Comparison of ENCODE assay signal across 9 cellular contexts in genomic region chr5:179908528-179908927, GRCh38. TPM values are rescaled to one million over a fixed set of nuclear protein-coding genes. Genes with fewer than 3 reads are reported as not detected.
DNase-seq lines count a peak whose midpoint lies in the region; ATAC-seq and TF ChIP-seq lines count a peak whose summit lies in the region.
"Had no signal": no experiment of that assay in that cellular context is flagged by ENCODE, and none has a peak within 500 bp of the region (broad histone marks: within the 10 kb centered on the region; RNA-seq: fewer than 3 reads in every experiment).

No MANE protein-coding gene starts in this region.

- no peaks in the 10 kb centered on the region for H3K27me3 ChIP-seq in adipocyte (replicated peaks; ENCODE audit: control insufficient read depth, insufficient read depth, low read length)
- H3K27me3 ChIP-seq in right lobe of liver, result no peaks in the 10 kb centered on the region
- H3K27me3 ChIP-seq in tibial nerve, result no peaks in the 10 kb centered on the region
- H3K27me3 ChIP-seq: SJSA1 had no signal

- 75% methylated on average over 6 of the region's 16 CpGs for WGBS in right lobe of liver (ENCODE audit: insufficient coverage, low coverage, low lambda C conversion rate, missing lambda C conversion rate)
- 74 to 78% methylated on average over 11 to 14 of the region's 16 CpGs for WGBS in tibial nerve, 2 donors

- TF ChIP-seq CTCF in right lobe of liver (IDR thresholded peaks at IDR 0.05), result no peak
- TF ChIP-seq CTCF in tibial nerve (IDR thresholded peaks at IDR 0.05), result peak in 1 of 5 experiments; percentile 18

- CTCF ChIA-PET in activated naive CD4-positive, alpha-beta T cell treated with anti-CD3 and anti-CD28 coated beads for 36 hours (lab: Charles Lee), result interaction anchor here (0.6 to 1.5 kb wide), 6 partner anchors 15 to 168 kb away, joined by 3 to 7 read pairs (median 4); no protein-coding TSS in a partner anchor

- peak overlapping the region; percentile 85 for H3K9ac ChIP-seq in adipocyte (ENCODE audit: low read length)

- peak overlapping the region; percentile 77 for H3K4me3 Mint-ChIP-seq in activated naive CD4-positive, alpha-beta T cell treated with anti-CD3 and anti-CD28 coated beads for 36 hours

- DNase-seq in activated naive CD4-positive, alpha-beta T cell treated with anti-CD3 and anti-CD28 coated beads for 36 hours, result no peak
- no peak for DNase-seq in activated naive CD4-positive, alpha-beta T cell (lab: John Stamatoyannopoulos, UW)
- DNase-seq in adipocyte (ENCODE audit: low read depth) (no peak), right lobe of liver (peak in 1 of 3 donors; percentile 40), tibial nerve (ENCODE audit: low spot score in 2 of 2) (no peak)
- no peak for DNase-seq in central memory CD4-positive, alpha-beta T cell

- H3K9me3 Mint-ChIP-seq in activated naive CD4-positive, alpha-beta T cell treated with anti-CD3 and anti-CD28 coated beads for 36 hours, result no peaks in the 10 kb centered on the region

- H3K4me1 ChIP-seq in adipocyte (ENCODE audit: control insufficient read depth, insufficient read depth, low read length), result peaks cover 12% of the 10 kb centered on the region
- peaks cover 0 to 15% (median 0%) of the 10 kb centered on the region in 4 donors for H3K4me1 ChIP-seq in right lobe of liver
- peaks cover 0 to 35% (median 14%) of the 10 kb centered on the region in 4 donors for H3K4me1 ChIP-seq in tibial nerve

- intact Hi-C loops in activated naive CD4-positive, alpha-beta T cell treated with anti-CD3 and anti-CD28 coated beads for 36 hours (cut with micrococcal nuclease), result loop anchor here (1.0 to 5.0 kb wide), 3 partner anchors 106 to 164 kb away; partner anchors contain the start of gene RNF130
- intact Hi-C loops in right lobe of liver (cut with DNase I), result no loop called here

- H3K9me3 ChIP-seq in adipocyte (ENCODE audit: control insufficient read depth, low read length) (no peaks in the 10 kb centered on the region), right lobe of liver (no peaks in the 10 kb centered on the region), tibial nerve (no peaks in the 10 kb centered on the region)

- peak overlapping the region in 2 of 3 donors; percentile 47 to 55 for H3K27ac ChIP-seq in right lobe of liver
- peak overlapping the region; percentile 50 to 88 (median 80) for H3K27ac ChIP-seq in tibial nerve
- H3K27ac ChIP-seq: SJSA1 had no signal

- ATAC-seq in right lobe of liver (peak in 1 of 4 donors; percentile 11), GM21360 (IDR thresholded peaks at IDR 0.05; ENCODE audit: unreplicated experiment) (no peak), GM18519 (IDR thresholded peaks at IDR 0.05; ENCODE audit: low FRiP score, unreplicated experiment) (no peak)

- H3K27ac Mint-ChIP-seq in activated naive CD4-positive, alpha-beta T cell treated with anti-CD3 and anti-CD28 coated beads for 36 hours, result no peak overlapping the region

- H3K36me3 Mint-ChIP-seq in activated naive CD4-positive, alpha-beta T cell treated with anti-CD3 and anti-CD28 coated beads for 36 hours (ENCODE audit: low read depth), result peaks cover 7% of the 10 kb centered on the region

- H3K4me3 ChIP-seq in adipocyte (ENCODE audit: low read length) (peak overlapping the region; percentile 79), right lobe of liver (peak overlapping the region in 2 of 3 donors; percentile 65 to 71), tibial nerve (peak overlapping the region in 3 of 4 donors; percentile 45 to 77 (median 59))

- TF ChIP-seq EP300 in tibial nerve (IDR thresholded peaks at IDR 0.05), result no peak

- H3K36me3 ChIP-seq in adipocyte (ENCODE audit: control insufficient read depth, insufficient read depth, low read length, severe bottlenecking), result peaks cover 10% of the 10 kb centered on the region
- peaks cover 0 to 5% (median 0%) of the 10 kb centered on the region in 4 donors for H3K36me3 ChIP-seq in right lobe of liver
- peaks cover 0 to 13% (median 0%) of the 10 kb centered on the region in 3 donors for H3K36me3 ChIP-seq in tibial nerve

- no peaks in the 10 kb centered on the region for H3K27me3 Mint-ChIP-seq in activated naive CD4-positive, alpha-beta T cell treated with anti-CD3 and anti-CD28 coated beads for 36 hours (ENCODE audit: low read depth)

- TF ChIP-seq POLR2A in right lobe of liver (IDR thresholded peaks at IDR 0.05) (no peak), tibial nerve (IDR thresholded peaks at IDR 0.05) (no peak)

- H3K4me1 Mint-ChIP-seq in activated naive CD4-positive, alpha-beta T cell treated with anti-CD3 and anti-CD28 coated beads for 36 hours (ENCODE audit: low read depth), result peaks cover 11% of the 10 kb centered on the region

RNA-seq across cellular contexts. Expression of gene TBC1D9B, which starts 0.8 kb away (rescaled TPM):
- 10 to 100 TPM; 40.2 to 40.4 TPM for total RNA-seq in activated naive CD4-positive, alpha-beta T cell treated with anti-CD3 and anti-CD28 coated beads for 36 hours
- total RNA-seq in right lobe of liver, result 10 to 100 TPM; 58.7 to 81.9 (median 69.5) TPM
- total RNA-seq in tibial nerve, result 100 to 1,000 TPM; 115 to 210 (median 168) TPM

RNA-seq across cellular contexts. Expression of gene MRNIP, which starts 49.9 kb away (rescaled TPM):
- 10 to 100 TPM; 16.2 to 16.3 TPM for total RNA-seq in activated naive CD4-positive, alpha-beta T cell treated with anti-CD3 and anti-CD28 coated beads for 36 hours
- total RNA-seq in right lobe of liver, result 10 to 100 TPM in 3 of 6 experiments, 1 to 10 TPM in 3; 4.7 to 14.7 (median 9.0) TPM
- total RNA-seq in tibial nerve, result 10 to 100 TPM; 48.5 to 82.4 (median 63.2) TPM
